In the genomic region with DNA sequence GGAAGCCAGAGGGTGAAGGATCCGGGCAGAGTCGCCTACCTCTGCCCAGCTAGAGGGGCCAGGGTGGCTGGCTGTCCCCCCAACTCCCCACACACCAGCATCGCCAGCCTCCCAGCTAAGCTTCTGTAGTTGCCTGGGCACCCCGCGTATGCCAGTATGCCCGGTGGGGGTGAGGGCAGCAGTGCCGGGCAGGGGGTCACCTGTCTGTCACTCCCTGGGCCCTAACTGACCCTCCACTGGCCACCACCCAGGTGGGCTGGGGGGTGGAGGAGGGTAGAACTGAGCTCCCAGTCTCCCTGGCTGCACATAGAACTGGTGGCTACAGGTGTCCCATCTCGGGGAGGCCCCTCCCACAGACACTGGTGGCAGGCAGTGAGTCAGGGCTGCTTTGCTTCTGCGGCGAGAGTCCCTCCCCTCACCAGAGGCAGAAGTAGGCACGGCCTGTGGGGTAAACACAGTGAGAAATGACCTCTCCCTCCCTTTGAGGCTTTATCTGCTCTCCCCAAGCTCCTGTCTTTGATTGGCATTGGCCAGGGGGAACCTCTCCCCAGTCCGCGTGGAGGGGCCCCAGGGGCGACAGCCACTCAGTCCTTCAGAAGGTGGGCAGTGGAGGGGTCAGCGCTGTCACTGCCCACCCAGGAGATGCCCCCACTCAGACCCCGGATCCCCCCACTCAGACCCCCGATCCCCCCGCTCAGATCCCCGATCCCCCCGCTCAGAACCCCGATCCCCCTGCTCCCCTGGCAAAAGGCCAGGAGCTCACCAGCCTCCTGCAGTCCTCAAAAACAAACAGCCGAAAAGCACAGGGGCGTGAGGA, we compare ENCODE assay signal across 1 cellular context.
TF ChIP-seq lines count a peak whose summit lies in the region.

No MANE protein-coding gene starts in this region.

TF ChIP-seq in SK-N-SH treated with all-trans-retinoic acid at 6 μM for 48 hours, 23 proteins besides CTCF, POLR2A, EP300 and RAD21 (continued from another document):
- TF ChIP-seq, protein P1, sequence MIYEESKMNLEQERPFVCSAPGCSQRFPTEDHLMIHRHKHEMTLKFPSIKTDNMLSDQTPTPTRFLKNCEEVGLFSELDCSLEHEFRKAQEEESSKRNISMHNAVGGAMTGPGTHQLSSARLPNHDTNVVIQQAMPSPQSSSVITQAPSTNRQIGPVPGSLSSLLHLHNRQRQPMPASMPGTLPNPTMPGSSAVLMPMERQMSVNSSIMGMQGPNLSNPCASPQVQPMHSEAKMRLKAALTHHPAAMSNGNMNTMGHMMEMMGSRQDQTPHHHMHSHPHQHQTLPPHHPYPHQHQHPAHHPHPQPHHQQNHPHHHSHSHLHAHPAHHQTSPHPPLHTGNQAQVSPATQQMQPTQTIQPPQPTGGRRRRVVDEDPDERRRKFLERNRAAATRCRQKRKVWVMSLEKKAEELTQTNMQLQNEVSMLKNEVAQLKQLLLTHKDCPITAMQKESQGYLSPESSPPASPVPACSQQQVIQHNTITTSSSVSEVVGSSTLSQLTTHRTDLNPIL (CRISPR knock-in tag; IDR thresholded peaks at IDR 0.05; ENCODE audit: low read depth), result no peak
TF ChIP-seq in SK-N-SH treated with all-trans-retinoic acid at 6 μM for 48 hours: peak in this region for 0.
